ENCODE assay signal across 9 cellular contexts in the genomic region with DNA sequence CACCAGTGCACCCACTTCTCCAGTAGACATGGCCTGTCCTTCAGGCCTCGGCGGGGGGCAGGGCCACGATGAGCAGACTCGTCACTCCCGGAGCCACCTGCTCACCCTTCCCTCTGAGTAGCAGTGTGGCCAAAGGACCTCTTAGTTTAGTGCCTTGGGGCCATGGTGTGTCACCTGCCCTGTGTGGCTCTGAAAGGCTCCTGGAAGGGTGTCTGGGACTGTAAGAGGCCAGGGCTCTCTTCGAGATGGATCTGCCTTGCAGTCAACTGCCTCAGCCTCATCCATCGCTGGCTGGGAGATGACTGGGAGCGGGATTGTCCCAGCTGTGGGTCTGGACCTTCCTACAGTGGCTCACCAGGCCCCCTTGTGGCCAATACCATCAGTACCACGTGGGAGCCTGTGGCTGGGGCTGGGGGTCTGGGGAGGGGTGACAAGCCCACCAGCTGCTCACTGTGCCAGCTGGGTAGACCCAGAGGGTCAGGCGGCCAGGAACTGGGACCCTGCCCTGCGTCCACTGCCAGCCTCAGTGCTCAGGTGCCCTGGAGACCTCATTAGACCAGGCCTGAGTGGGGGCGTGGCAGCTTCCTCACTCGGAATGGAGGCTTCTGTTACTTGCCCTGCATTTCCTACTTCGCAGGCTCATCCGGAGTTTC.
A peak's percentile ranks its signal among the peaks of the same experiment; 100 is the strongest.
DNase-seq lines count a peak whose midpoint lies in the region; ATAC-seq lines count a peak whose summit lies in the region.
"Had no signal": no experiment of that assay in that cellular context is flagged by ENCODE, and none has a peak within 500 bp of the region (broad histone marks: within the 10 kb centered on the region; RNA-seq: fewer than 3 reads in every experiment).

No MANE protein-coding gene starts in this region.

- H3K27ac ChIP-seq in right cardiac atrium (ENCODE audit: low read length) = no peak overlapping the region

- ATAC-seq in right cardiac atrium (peak; percentile 61 to 64), HG02623 (IDR thresholded peaks at IDR 0.05; ENCODE audit: unreplicated experiment) (no peak), GM18858 (IDR thresholded peaks at IDR 0.05; ENCODE audit: unreplicated experiment) (no peak)

- H3K9me3 ChIP-seq in right cardiac atrium (ENCODE audit: control insufficient read depth, low read length) = no peaks in the 10 kb centered on the region

- WGBS in right cardiac atrium = 61% methylated on average over 15 of the region's 15 CpGs

- intact Hi-C loops in right cardiac atrium (cut with DNase I) = loop anchor here in 2 of 4 donors (5.0 to 10.0 kb wide), 2 partner anchors 75 to 78 kb away; no protein-coding TSS in a partner anchor

- H3K4me3 ChIP-seq in right cardiac atrium (ENCODE audit: low read length) = no peak overlapping the region
- H3K4me3 ChIP-seq: lung had no signal

- no peaks in the 10 kb centered on the region for H3K4me1 ChIP-seq in right cardiac atrium (ENCODE audit: control insufficient read depth, insufficient read depth, low read length)

- H3K27me3 ChIP-seq in right cardiac atrium (ENCODE audit: control insufficient read depth, insufficient read depth) = no peaks in the 10 kb centered on the region

- DNase-seq in ELR (ENCODE audit: low read depth) (peak; percentile 26), M059J (ENCODE audit: low read depth) (peak; percentile 39), activated T-cell treated with anti-CD3 and anti-CD28 coated beads for 48 hours (ENCODE audit: low read depth) (peak; percentile 15), right cardiac atrium (peak in 1 of 3 donors; percentile 20), NK-92 (lab: John Stamatoyannopoulos, UW; ENCODE audit: unreplicated experiment) (no peak)
- DNase-seq in stimulated activated CD4-positive, alpha-beta T cell treated with anti-CD3 and anti-CD28 coated beads, Interleukin-2, amount 100 ng/mL, for 48 hours = peak; percentile 30 to 44

Comparison
In these comparisons a context has a peak if more than half of its experiments do, and no peak if none do; other contexts are left out.
1. ATAC-seq: peak in right cardiac atrium (2 of 2); none in HG02623 (single experiment) and GM18858 (single experiment).